Comparison of ENCODE assay signal across 8 cellular contexts in the genomic region with DNA sequence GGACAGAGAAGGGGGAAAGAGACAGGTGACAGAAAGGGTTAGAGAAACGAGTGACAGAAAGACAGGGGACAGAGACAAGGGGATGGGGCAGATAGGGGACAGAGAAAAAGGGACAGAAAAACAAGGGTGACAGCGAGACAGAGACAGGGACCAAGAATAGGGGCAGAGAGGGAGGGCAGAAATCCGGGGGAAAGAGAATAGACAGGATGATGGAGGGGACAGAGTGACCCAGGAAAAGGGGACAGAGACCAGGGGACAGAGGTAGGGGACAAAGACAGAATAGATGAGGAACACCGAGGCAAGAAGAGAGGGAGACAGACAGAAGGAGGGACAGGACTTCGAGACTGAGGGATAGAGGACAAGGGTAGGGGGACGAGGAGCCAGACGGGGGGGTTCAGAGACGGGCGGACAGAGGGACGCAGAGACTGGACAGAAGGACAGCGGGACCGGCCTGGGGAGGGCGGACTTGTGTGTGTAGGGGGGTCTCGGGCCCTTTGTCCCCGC. TPM values are rescaled to one million over a fixed set of nuclear protein-coding genes. Genes with fewer than 3 reads are reported as not detected.
DNase-seq lines count a peak whose midpoint lies in the region; ATAC-seq, FAIRE-seq and TF ChIP-seq lines count a peak whose summit lies in the region.

No MANE protein-coding gene starts in this region.

- H3K36me3 ChIP-seq in Caco-2 (ENCODE audit: control insufficient read depth, insufficient read depth, low read length), result no peaks in the 10 kb centered on the region
- no peaks in the 10 kb centered on the region for H3K36me3 ChIP-seq in Peyer's patch
- no peaks in the 10 kb centered on the region for H3K36me3 ChIP-seq in esophagus muscularis mucosa
- no peaks in the 10 kb centered on the region for H3K36me3 ChIP-seq in parathyroid adenoma (ENCODE audit: control insufficient read depth, insufficient read depth, low read length)
- no peaks in the 10 kb centered on the region for H3K36me3 ChIP-seq in body of pancreas (replicated peaks in 1 of 2; ENCODE audit: insufficient read depth in 1 of 2, low read depth in 2 of 2)

- H3K79me2 ChIP-seq in parathyroid adenoma, result peaks cover 5% of the 10 kb centered on the region

- H3K4me1 ChIP-seq in Caco-2 (peaks cover 19% of the 10 kb centered on the region; the same call in 1 of the 2 replicates), Peyer's patch (peaks cover 0 to 13% (median 6%) of the 10 kb centered on the region in 4 donors), esophagus muscularis mucosa (peaks cover 13 to 55% (median 43%) of the 10 kb centered on the region in 4 donors), parathyroid adenoma (peaks cover 7% of the 10 kb centered on the region), body of pancreas (peaks cover 19% of the 10 kb centered on the region)

- H3K9ac ChIP-seq in parathyroid adenoma, result no peak overlapping the region

- TF ChIP-seq CTCF in Caco-2 (IDR thresholded peaks at IDR 0.05; ENCODE audit: insufficient read depth in 1 of 2, low read depth in 1 of 2, low read length in 1 of 2, severe bottlenecking in 1 of 2, unreplicated experiment in 1 of 2), result no peak
- no peak for TF ChIP-seq CTCF in Peyer's patch (IDR thresholded peaks at IDR 0.05)
- TF ChIP-seq CTCF in esophagus muscularis mucosa (IDR thresholded peaks at IDR 0.05), result no peak
- TF ChIP-seq CTCF in parathyroid adenoma (IDR thresholded peaks at IDR 0.05), result no peak
- no peak for TF ChIP-seq CTCF in body of pancreas (IDR thresholded peaks at IDR 0.05)

- intact Hi-C loops in Caco-2 (cut with micrococcal nuclease; ENCODE audit: unreplicated experiment) (no loop called here), esophagus muscularis mucosa (cut with DNase I) (no loop called here), body of pancreas (cut with DNase I) (no loop called here)

- ATAC-seq in body of pancreas (no peak), HG03565 (IDR thresholded peaks at IDR 0.05; ENCODE audit: unreplicated experiment) (no peak)

- CTCF ChIA-PET in Caco-2 (lab: Charles Lee), result no interaction called here

- H3K36me3 Mint-ChIP-seq in Caco-2 (ENCODE audit: insufficient read depth, unreplicated experiment), result peaks cover 6% of the 10 kb centered on the region

- no peak for TF ChIP-seq POLR2A in Peyer's patch (IDR thresholded peaks at IDR 0.05)
- no peak for TF ChIP-seq POLR2A in esophagus muscularis mucosa (IDR thresholded peaks at IDR 0.05; ENCODE audit: low read depth)
- no peak for TF ChIP-seq POLR2A in body of pancreas (IDR thresholded peaks at IDR 0.05)

- peak overlapping the region; percentile 63 for H3K4me3 ChIP-seq in Caco-2 (ENCODE audit: low read depth, low read length)
- peak overlapping the region; percentile 15 to 64 (median 58) for H3K4me3 ChIP-seq in Peyer's patch
- peak overlapping the region; percentile 62 to 81 (median 72) for H3K4me3 ChIP-seq in esophagus muscularis mucosa
- H3K4me3 ChIP-seq in parathyroid adenoma (ENCODE audit: low read depth, low read length), result peak overlapping the region; percentile 59
- H3K4me3 ChIP-seq in body of pancreas, result peak overlapping the region in 1 of 2 donors; percentile 25

- BruUV-seq in Caco-2 (replicated peaks; lab: Mats Ljungman, UMichigan), result no TSS peak

- H3K4me1 Mint-ChIP-seq in Caco-2 (ENCODE audit: low read depth, unreplicated experiment), result peaks cover 19% of the 10 kb centered on the region

- H3K27ac ChIP-seq in Peyer's patch (no peak overlapping the region), esophagus muscularis mucosa (replicated peaks in 1 of 4) (peak overlapping the region; percentile 62 to 81 (median 76)), parathyroid adenoma (peak overlapping the region; percentile 13), body of pancreas (no peak overlapping the region)

- H3K9me3 ChIP-seq in Caco-2, result no peaks in the 10 kb centered on the region
- H3K9me3 ChIP-seq in Peyer's patch, result no peaks in the 10 kb centered on the region
- H3K9me3 ChIP-seq in esophagus muscularis mucosa, result no peaks in the 10 kb centered on the region
- no peaks in the 10 kb centered on the region for H3K9me3 ChIP-seq in parathyroid adenoma (ENCODE audit: control insufficient read depth, low read length)
- H3K9me3 ChIP-seq in body of pancreas, result no peaks in the 10 kb centered on the region

- peaks cover 14% of the 10 kb centered on the region for H3K27me3 Mint-ChIP-seq in Caco-2 (ENCODE audit: insufficient read depth, unreplicated experiment)

- H3K9me3 Mint-ChIP-seq in Caco-2 (ENCODE audit: unreplicated experiment), result no peaks in the 10 kb centered on the region

- POLR2A ChIA-PET in Caco-2 (lab: Charles Lee), result no interaction called here

- TF ChIP-seq EP300 in esophagus muscularis mucosa (IDR thresholded peaks at IDR 0.05), result no peak

- 12% methylated on average over 15 of the region's 15 CpGs for WGBS in esophagus muscularis mucosa
- 9 to 10% methylated on average over 13 to 15 of the region's 15 CpGs for WGBS in body of pancreas, 2 donors

- H3K27ac Mint-ChIP-seq in Caco-2 (ENCODE audit: unreplicated experiment), result peak overlapping the region; percentile 49

- no peak for FAIRE-seq in frontal cortex (lab: Jason Lieb, UNC)

- no peaks in the 10 kb centered on the region; the same call in 1 of the 2 replicates for H3K27me3 ChIP-seq in Caco-2 (replicated peaks; ENCODE audit: control insufficient read depth, insufficient read depth, low read length)
- H3K27me3 ChIP-seq in Peyer's patch, result no peaks in the 10 kb centered on the region
- H3K27me3 ChIP-seq in esophagus muscularis mucosa, result no peaks in the 10 kb centered on the region
- H3K27me3 ChIP-seq in parathyroid adenoma (ENCODE audit: control insufficient read depth, insufficient read depth, low read length), result no peaks in the 10 kb centered on the region
- H3K27me3 ChIP-seq in body of pancreas, result no peaks in the 10 kb centered on the region

- no peak for DNase-seq in Caco-2
- no peak for DNase-seq in Peyer's patch
- DNase-seq in esophagus muscularis mucosa (ENCODE audit: extremely low spot score), result no peak
- DNase-seq in body of pancreas, result no peak
- no peak for DNase-seq in frontal cortex (ENCODE audit: low spot score in 2 of 2)
- no peak for DNase-seq in iPS-NIHi11 (ENCODE audit: low spot score)

- no peak overlapping the region for H2AFZ ChIP-seq in parathyroid adenoma

- H3K4me3 Mint-ChIP-seq in Caco-2 (ENCODE audit: unreplicated experiment), result peak overlapping the region; percentile 94

- peak overlapping the region; percentile 69 for H3K4me2 ChIP-seq in parathyroid adenoma (ENCODE audit: low read length)

RNA-seq across cellular contexts. Expression of gene CADM4, which starts 0.6 kb away (rescaled TPM):
- total RNA-seq in Caco-2 (2022) (10.4 and 13.2 TPM in 2 replicates), Peyer's patch (1 to 10 TPM in 1 of 4 donors, under 1 TPM in 1, not detected in 2; 0.80 to 1.4 TPM), esophagus muscularis mucosa (10 to 100 TPM; 31.6 to 67.9 (median 46.9) TPM), body of pancreas (1 to 10 TPM; 2.0 to 2.6 TPM), frontal cortex (93.3 TPM)

RNA-seq across cellular contexts. Expression of gene ZNF428, which starts 19.6 kb away (rescaled TPM):
- total RNA-seq in Caco-2 (2022) (38.9 and 39.5 TPM in 2 replicates), Peyer's patch (10 to 100 TPM; 10.5 to 28.1 (median 11.6) TPM), esophagus muscularis mucosa (10 to 100 TPM; 33.2 to 61.3 (median 47.8) TPM), body of pancreas (10 to 100 TPM; 24.4 to 31.6 TPM), frontal cortex (157 TPM)

RNA-seq across cellular contexts. Expression of gene SRRM5, which starts 27.2 kb away (rescaled TPM):
- 0.81 and 1.0 TPM in 2 replicates for total RNA-seq in Caco-2 (2022)
- 1 to 10 TPM in 3 of 4 donors, not detected in 1; 1.2 to 2.7 (median 2.5) TPM for total RNA-seq in Peyer's patch
- under 1 TPM; 0.13 to 0.42 (median 0.25) TPM for total RNA-seq in esophagus muscularis mucosa
- 1 to 10 TPM in 1 of 2 donors, under 1 TPM in 1; 0.33 to 2.1 TPM for total RNA-seq in body of pancreas
- total RNA-seq in frontal cortex, result not detected

RNA-seq across cellular contexts. Expression of gene PLAUR, which starts 30.9 kb away (rescaled TPM):
- 2.2 and 3.1 TPM in 2 replicates for total RNA-seq in Caco-2 (2022)
- total RNA-seq in Peyer's patch, result 10 to 100 TPM in 3 of 4 donors, 1 to 10 TPM in 1; 7.0 to 21.2 (median 15.5) TPM
- total RNA-seq in esophagus muscularis mucosa, result 10 to 100 TPM in 3 of 4 donors, 1 to 10 TPM in 1; 7.5 to 45.7 (median 18.4) TPM
- total RNA-seq in body of pancreas, result 10 to 100 TPM in 1 of 2 donors, 1 to 10 TPM in 1; 5.4 to 25.4 TPM
- total RNA-seq in frontal cortex, result 2.9 TPM

RNA-seq across cellular contexts. Expression of gene ZNF576, which starts 42.6 kb away (rescaled TPM):
- total RNA-seq in Caco-2 (2022) (13.2 and 16.9 TPM in 2 replicates), Peyer's patch (10 to 100 TPM in 3 of 4 donors, 1 to 10 TPM in 1; 6.6 to 21.9 (median 16.5) TPM), esophagus muscularis mucosa (10 to 100 TPM in 3 of 4 donors, 1 to 10 TPM in 1; 10.0 to 18.6 (median 16.6) TPM), body of pancreas (1 to 10 TPM; 4.6 to 8.6 TPM), frontal cortex (5.3 TPM)

Comparison
In these comparisons a context has a peak if more than half of its experiments do, and no peak if none do; other contexts are left out.
1. H3K27ac ChIP-seq: peak in esophagus muscularis mucosa (4 of 4) and parathyroid adenoma (single experiment); none in Peyer's patch (0 of 4) and body of pancreas (0 of 4).